In the genomic region with DNA sequence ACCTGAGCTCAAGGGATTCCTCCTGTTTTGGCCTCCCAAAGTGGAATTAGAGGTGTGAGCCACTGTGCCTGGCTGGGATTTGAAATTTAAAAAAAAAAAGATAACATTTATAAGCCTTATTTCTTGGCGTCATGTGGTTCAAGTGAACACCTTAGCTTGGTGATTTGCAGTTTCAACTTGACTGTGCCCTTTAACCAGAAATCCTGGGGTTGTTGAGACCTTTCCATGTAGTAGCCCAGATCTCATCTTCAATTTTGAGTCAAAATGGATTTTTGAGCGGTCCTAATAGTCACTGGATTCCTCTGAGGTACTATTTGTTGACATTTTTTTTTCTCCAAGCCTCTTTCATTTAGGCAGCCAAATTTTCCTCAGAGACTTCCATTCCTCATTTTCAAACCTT, we compare ENCODE assay signal across 24 cellular contexts. TPM values are rescaled to one million over a fixed set of nuclear protein-coding genes. Genes with fewer than 3 reads are reported as not detected.
DNase-seq lines count a peak whose midpoint lies in the region; ATAC-seq, FAIRE-seq and TF ChIP-seq lines count a peak whose summit lies in the region.
"Had no signal": no experiment of that assay in that cellular context is flagged by ENCODE, and none has a peak within 500 bp of the region (broad histone marks: within the 10 kb centered on the region; RNA-seq: fewer than 3 reads in every experiment).

No MANE protein-coding gene starts in this region.

- intact Hi-C loops in HepG2 (cut with micrococcal nuclease; ENCODE audit: unreplicated experiment) (no loop called here), right lobe of liver (cut with DNase I) (no loop called here), testis (cut with DNase I; ENCODE audit: low total_unique reads) (no loop called here)

- no peaks in the 10 kb centered on the region for H3K9me3 ChIP-seq in HepG2 (ENCODE audit: low read length)
- no peaks in the 10 kb centered on the region for H3K9me3 ChIP-seq in right lobe of liver
- no peaks in the 10 kb centered on the region for H3K9me3 ChIP-seq in OCI-LY3 (ENCODE audit: insufficient read depth, low read length)
- H3K9me3 ChIP-seq in neural progenitor cell (ENCODE audit: low read depth): no peaks in the 10 kb centered on the region
- H3K9me3 ChIP-seq in testis: no peaks in the 10 kb centered on the region
- H3K9me3 ChIP-seq: A549; BLaER1 treated with 17β-estradiol and CSF1 and Interleukin-3, amounts not matched to agents 10 nM and 100 nM had no signal

- H3K4me3 Mint-ChIP-seq in neural progenitor cell: no peak overlapping the region
- H3K4me3 Mint-ChIP-seq: CD4-positive, alpha-beta T cell had no signal

- H3K79me2 ChIP-seq in HepG2 (ENCODE audit: insufficient read depth, low read length) (no peaks in the 10 kb centered on the region), OCI-LY3 (ENCODE audit: low read length) (no peaks in the 10 kb centered on the region), neural progenitor cell (ENCODE audit: low read depth) (no peaks in the 10 kb centered on the region)

- TF ChIP-seq RAD21 in HepG2 (CRISPR knock-in tag; IDR thresholded peaks at IDR 0.05): no peak

- DNase-seq in HepG2 (ENCODE audit: low spot score) (no peak), right lobe of liver (no peak), neural progenitor cell (ENCODE audit: low spot score) (no peak), RCC 7860 (ENCODE audit: low spot score) (no peak), testis (no peak)
- DNase-seq: AML-193; CD4-positive, alpha-beta T cell; COR-L47; GM23248; HCEC 1CT; NCI-H1048; NCI-H1417; NCI-H2029 treated with DMSO at 0.1 percent for 48 hours; NCI-H446 treated with DMSO at 0.1 percent for 48 hours; NCI-H82; NK-92 treated with Interleukin-12 subunit alpha and Interleukin-12 subunit beta, amount 100 ng/mL, for 24 hours; SHP77 had no signal

- no TSS peak for BruUV-seq in HepG2 (replicated peaks; lab: Mats Ljungman, UMichigan)

- CTCF ChIA-PET in HepG2 (lab: Yijun Ruan, JAX; ENCODE audit: low intra/inter-chr PET ratio, low total read pairs): no interaction called here

- H3K36me3 ChIP-seq in HepG2 (replicated peaks in 1 of 2; ENCODE audit: control insufficient read depth in 1 of 2, insufficient read depth in 2 of 2, low read length in 2 of 2) (no peaks in the 10 kb centered on the region), right lobe of liver (no peaks in the 10 kb centered on the region), OCI-LY3 (replicated peaks; ENCODE audit: low read depth, low read length) (no peaks in the 10 kb centered on the region), neural progenitor cell (no peaks in the 10 kb centered on the region), testis (ENCODE audit: low read depth, missing control alignments) (no peaks in the 10 kb centered on the region)
- H3K36me3 ChIP-seq: BLaER1 treated with 17β-estradiol and CSF1 and Interleukin-3, amounts not matched to agents 10 nM and 100 nM had no signal

- H3K27ac ChIP-seq in HepG2 (ENCODE audit: extremely low read length, insufficient read depth, low read length) (no peak overlapping the region), right lobe of liver (no peak overlapping the region), OCI-LY3 (ENCODE audit: low read length) (peak overlapping the region; percentile 65), neural progenitor cell (no peak overlapping the region), testis (no peak overlapping the region)
- H3K27ac ChIP-seq: A549; BLaER1 treated with 17β-estradiol and CSF1 and Interleukin-3, amounts not matched to agents 10 nM and 100 nM; GM23248; HL-60; RWPE1 had no signal

- no peak for ATAC-seq in HepG2
- no peak for ATAC-seq in right lobe of liver
- no peak for ATAC-seq in HG03097 (IDR thresholded peaks at IDR 0.05; ENCODE audit: low FRiP score, unreplicated experiment)
- ATAC-seq: A549 had no signal

- 75% methylated on average over 2 of the region's 2 CpGs for WGBS in HepG2 (ENCODE audit: low lambda C conversion rate)
- 91% methylated on average over 2 of the region's 2 CpGs for whole genome bisulfite sequencing in right lobe of liver (ENCODE audit: insufficient coverage, low coverage, low lambda C conversion rate, missing lambda C conversion rate)
- 72 to 79% methylated on average over 2 of the region's 2 CpGs for WGBS in testis, 2 donors

- H3K27ac Mint-ChIP-seq in neural progenitor cell: no peak overlapping the region
- H3K27ac Mint-ChIP-seq: CD4-positive, alpha-beta T cell had no signal

- TF ChIP-seq POLR2A in HepG2 (IDR thresholded peaks at IDR 0.05; ENCODE audit: insufficient read depth in 1 of 2, low read depth in 2 of 2, low read length in 2 of 2): no peak
- no peak for TF ChIP-seq POLR2A in right lobe of liver (IDR thresholded peaks at IDR 0.05)
- no peak for TF ChIP-seq POLR2A in testis (IDR thresholded peaks at IDR 0.05)

- H2AFZ ChIP-seq in HepG2 (ENCODE audit: low read length) (no peak overlapping the region), OCI-LY3 (ENCODE audit: low read depth, low read length) (no peak overlapping the region), neural progenitor cell (replicated peaks) (no peak overlapping the region)
- H2AFZ ChIP-seq: GM23248 had no signal

- peaks cover 7% of the 10 kb centered on the region for H3K27me3 Mint-ChIP-seq in neural progenitor cell (ENCODE audit: insufficient read depth, low read depth)

- peaks cover 28% of the 10 kb centered on the region for H3K4me1 Mint-ChIP-seq in neural progenitor cell

- peaks cover 0 to 6% of the 10 kb centered on the region in 2 experiments; a peak in 2 of 5 replicates for H3K27me3 ChIP-seq in HepG2 (ENCODE audit: control insufficient read depth in 1 of 2, insufficient read depth in 2 of 2, low read length in 2 of 2)
- no peaks in the 10 kb centered on the region for H3K27me3 ChIP-seq in right lobe of liver
- H3K27me3 ChIP-seq in OCI-LY3 (ENCODE audit: low read depth, low read length): no peaks in the 10 kb centered on the region
- H3K27me3 ChIP-seq in neural progenitor cell: no peaks in the 10 kb centered on the region
- H3K27me3 ChIP-seq in testis: no peaks in the 10 kb centered on the region
- H3K27me3 ChIP-seq: BLaER1 treated with 17β-estradiol and CSF1 and Interleukin-3, amounts not matched to agents 10 nM and 100 nM had no signal

- FAIRE-seq in HepG2 (lab: Jason Lieb, UNC): no peak
- no peak for FAIRE-seq in RCC 7860 (lab: Jason Lieb, UNC)
- FAIRE-seq: A549, G401.6 had no signal

- in situ Hi-C loops in HepG2 (cut with HindIII; ENCODE audit: extremely low pct_ligation_motif_present, low pct_unique_long_range_greater_than_20kb): no loop called here

- POLR2A ChIA-PET in HepG2 (lab: Yijun Ruan, JAX): interaction anchor here (2.0 kb wide), 1 partner anchor 31 kb away, joined by 7 read pairs; no protein-coding TSS in a partner anchor

- no peaks in the 10 kb centered on the region for H3K9me3 Mint-ChIP-seq in neural progenitor cell
- H3K9me3 Mint-ChIP-seq: CD4-positive, alpha-beta T cell had no signal

- no peak overlapping the region for H3K9ac ChIP-seq in HepG2 (ENCODE audit: insufficient read depth, low read depth, low read length)
- peak overlapping the region; percentile 41; the same call in 1 of the 2 replicates for H3K9ac ChIP-seq in OCI-LY3 (ENCODE audit: low read length)
- H3K9ac ChIP-seq in neural progenitor cell: no peak overlapping the region
- H3K9ac ChIP-seq: BLaER1 treated with 17β-estradiol and CSF1 and Interleukin-3, amounts not matched to agents 10 nM and 100 nM; GM23248 had no signal

- no peak for TF ChIP-seq EP300 in HepG2 (IDR thresholded peaks at IDR 0.05; ENCODE audit: low read depth in 2 of 2, low read length in 2 of 2)
- TF ChIP-seq EP300 in HepG2 (CRISPR knock-in tag; IDR thresholded peaks at IDR 0.05; ENCODE audit: borderline replicate concordance): no peak

- no peaks in the 10 kb centered on the region for H3K36me3 Mint-ChIP-seq in neural progenitor cell

- peaks cover 18% of the 10 kb centered on the region for H3K4me1 ChIP-seq in HepG2 (ENCODE audit: insufficient read depth, low read length)
- no peaks in the 10 kb centered on the region for H3K4me1 ChIP-seq in right lobe of liver
- H3K4me1 ChIP-seq in OCI-LY3 (ENCODE audit: low read length): peaks cover 33% of the 10 kb centered on the region
- H3K4me1 ChIP-seq in neural progenitor cell: peaks cover 10% of the 10 kb centered on the region
- H3K4me1 ChIP-seq in testis: no peaks in the 10 kb centered on the region
- H3K4me1 ChIP-seq: A549 had no signal

- H3K4me2 ChIP-seq in HepG2 (ENCODE audit: low read depth, low read length) (peak overlapping the region; percentile 33; the same call in 1 of the 2 replicates), OCI-LY3 (ENCODE audit: low read length) (peak overlapping the region; percentile 93), neural progenitor cell (peak overlapping the region; percentile 10)
- H3K4me2 ChIP-seq: A549 had no signal

- H4K20me1 ChIP-seq in HepG2 (ENCODE audit: insufficient read depth, low read length): no peaks in the 10 kb centered on the region
- H4K20me1 ChIP-seq in OCI-LY3 (ENCODE audit: insufficient read depth, low read length): no peaks in the 10 kb centered on the region
- no peaks in the 10 kb centered on the region for H4K20me1 ChIP-seq in neural progenitor cell (ENCODE audit: low read depth)
- H4K20me1 ChIP-seq: BLaER1 treated with 17β-estradiol and CSF1 and Interleukin-3, amounts not matched to agents 10 nM and 100 nM had no signal

- H3F3A ChIP-seq in neural progenitor cell (ENCODE audit: low read depth): no peaks in the 10 kb centered on the region

- TF ChIP-seq CTCF in HepG2 (CRISPR knock-in tag; IDR thresholded peaks at IDR 0.05): no peak
- TF ChIP-seq CTCF in right lobe of liver (IDR thresholded peaks at IDR 0.05): no peak
- TF ChIP-seq CTCF in OCI-LY3 (IDR thresholded peaks at IDR 0.05; ENCODE audit: low read depth, low read length): no peak
- no peak for TF ChIP-seq CTCF in neural progenitor cell (IDR thresholded peaks at IDR 0.05)
- no peak for TF ChIP-seq CTCF in testis (IDR thresholded peaks at IDR 0.05)

- H3K4me3 ChIP-seq in HepG2 (replicated peaks in 1 of 3; ENCODE audit: insufficient read depth in 1 of 3, low read depth in 2 of 3, low read length in 3 of 3) (no peak overlapping the region), right lobe of liver (no peak overlapping the region), OCI-LY3 (ENCODE audit: low read length) (peak overlapping the region; percentile 61), neural progenitor cell (no peak overlapping the region), testis (no peak overlapping the region)
- H3K4me3 ChIP-seq: A549; BLaER1 treated with 17β-estradiol and CSF1 and Interleukin-3, amounts not matched to agents 10 nM and 100 nM; GM23248 had no signal

RNA-seq across cellular contexts. Expression of a gene that starts 29.5 kb away (rescaled TPM):
- total RNA-seq in HepG2 (2016; rRNA removed; fragmentation: Illumina TruSeq; extraction: Trizol) (15.0 and 23.5 TPM in 2 replicates), right lobe of liver (10 to 100 TPM; 15.1 to 29.5 (median 25.6) TPM), neural progenitor cell (ENCODE audit: low replicate concordance) (36.3 and 46.0 TPM in 2 replicates), testis (10 to 100 TPM; 62.5 to 76.1 TPM)
- total RNA-seq in HepG2 (2016; cell fraction: cytosol; rRNA removed; fragmentation: Illumina TruSeq; extraction: Trizol; ENCODE audit: low read depth): 95.9 and 111 TPM in 2 replicates
- total RNA-seq in HepG2 (2016; cell fraction: insoluble cytoplasmic fraction; rRNA removed; fragmentation: Illumina TruSeq; extraction: Trizol): 13.0 and 28.6 TPM in 2 replicates
- 47.9 and 51.4 TPM in 2 replicates for total RNA-seq in HepG2 (2016; cell fraction: membrane; rRNA removed; fragmentation: Illumina TruSeq; extraction: Trizol)
- 18.2 and 18.7 TPM in 2 replicates for total RNA-seq in HepG2 (2016; cell fraction: nucleus; rRNA removed; fragmentation: Illumina TruSeq; extraction: Trizol)
- polyA plus RNA-seq in HepG2 (2011; rRNA removed) (33.6 and 33.7 TPM in 2 replicates), testis (ENCODE audit: insufficient read depth, low read depth, low replicate concordance) (49.0 TPM)
- polyA plus RNA-seq in HepG2 (2011; cell fraction: cytosol; rRNA removed): 27.2 and 39.3 TPM in 2 replicates
- 25.6 and 28.0 TPM in 2 replicates for polyA plus RNA-seq in HepG2 (2011; cell fraction: nucleus; rRNA removed)
- 25.5 and 27.0 TPM in 2 replicates for polyA plus RNA-seq in HepG2 (2012)
- 12.4 and 14.7 TPM in 2 replicates for polyA plus RNA-seq in HepG2 (2016; cell fraction: cytosol; fragmentation: Illumina TruSeq; extraction: Trizol; ENCODE audit: low read depth)
- polyA plus RNA-seq in HepG2 (2016; cell fraction: insoluble cytoplasmic fraction; fragmentation: Illumina TruSeq; extraction: Trizol; ENCODE audit: low read depth): 19.7 and 26.9 TPM in 2 replicates
- polyA plus RNA-seq in HepG2 (2016; cell fraction: membrane; fragmentation: Illumina TruSeq; extraction: Trizol; ENCODE audit: low read depth): 24.1 and 30.0 TPM in 2 replicates
- polyA plus RNA-seq in HepG2 (2016; cell fraction: nucleus; fragmentation: Illumina TruSeq; extraction: Trizol; ENCODE audit: insufficient read depth, low read depth): 25.0 and 29.9 TPM in 2 replicates
- polyA minus RNA-seq in HepG2 (2011; rRNA and poly(A)+ RNA removed; ENCODE audit: low replicate concordance): 66.7 and 69.3 TPM in 2 replicates
- polyA minus RNA-seq in HepG2 (2011; cell fraction: cytosol; rRNA and poly(A)+ RNA removed): 16.3 and 20.3 TPM in 2 replicates
- 23.6 and 29.8 TPM in 2 replicates for polyA minus RNA-seq in HepG2 (2011; cell fraction: nucleus; rRNA and poly(A)+ RNA removed)

RNA-seq across cellular contexts. Expression of a gene that starts 51.5 kb away (rescaled TPM):
- total RNA-seq in HepG2 (2016; rRNA removed; fragmentation: Illumina TruSeq; extraction: Trizol) (not detected in 2 replicates), right lobe of liver (not detected), neural progenitor cell (ENCODE audit: low replicate concordance) (17.6 and 32.2 TPM in 2 replicates), testis (1 to 10 TPM in 1 of 2 donors, not detected in 1; 1.1 TPM)
- not detected in 2 replicates for total RNA-seq in HepG2 (2016; cell fraction: cytosol; rRNA removed; fragmentation: Illumina TruSeq; extraction: Trizol; ENCODE audit: low read depth)
- not detected in 2 replicates for total RNA-seq in HepG2 (2016; cell fraction: insoluble cytoplasmic fraction; rRNA removed; fragmentation: Illumina TruSeq; extraction: Trizol)
- not detected in 2 replicates for total RNA-seq in HepG2 (2016; cell fraction: membrane; rRNA removed; fragmentation: Illumina TruSeq; extraction: Trizol)
- not detected in 2 replicates for total RNA-seq in HepG2 (2016; cell fraction: nucleus; rRNA removed; fragmentation: Illumina TruSeq; extraction: Trizol)
- polyA plus RNA-seq in HepG2 (2011; rRNA removed) (0.26 TPM in 1 of 2 replicates, not detected in the other), testis (ENCODE audit: insufficient read depth, low read depth, low replicate concordance) (0.41 TPM)
- not detected in 2 replicates for polyA plus RNA-seq in HepG2 (2011; cell fraction: cytosol; rRNA removed)
- 0.37 and 0.80 TPM in 2 replicates for polyA plus RNA-seq in HepG2 (2011; cell fraction: nucleus; rRNA removed)
- polyA plus RNA-seq in HepG2 (2012): not detected in 2 replicates
- polyA plus RNA-seq in HepG2 (2016; cell fraction: cytosol; fragmentation: Illumina TruSeq; extraction: Trizol; ENCODE audit: low read depth): not detected in 2 replicates
- polyA plus RNA-seq in HepG2 (2016; cell fraction: insoluble cytoplasmic fraction; fragmentation: Illumina TruSeq; extraction: Trizol; ENCODE audit: low read depth): not detected in 2 replicates
- polyA plus RNA-seq in HepG2 (2016; cell fraction: membrane; fragmentation: Illumina TruSeq; extraction: Trizol; ENCODE audit: low read depth): not detected in 2 replicates
- not detected in 2 replicates for polyA plus RNA-seq in HepG2 (2016; cell fraction: nucleus; fragmentation: Illumina TruSeq; extraction: Trizol; ENCODE audit: insufficient read depth, low read depth)
- not detected in 2 replicates for polyA minus RNA-seq in HepG2 (2011; rRNA and poly(A)+ RNA removed; ENCODE audit: low replicate concordance)
- not detected in 2 replicates for polyA minus RNA-seq in HepG2 (2011; cell fraction: cytosol; rRNA and poly(A)+ RNA removed)
- polyA minus RNA-seq in HepG2 (2011; cell fraction: nucleus; rRNA and poly(A)+ RNA removed): not detected in 2 replicates
- total RNA-seq: CD4-positive, alpha-beta T cell; GM23248 had no signal
- polyA plus RNA-seq: GM23248 had no signal

RNA-seq across cellular contexts. Expression of a gene that starts 58.8 kb away (rescaled TPM):
- total RNA-seq in HepG2 (2016; rRNA removed; fragmentation: Illumina TruSeq; extraction: Trizol) (129 and 160 TPM in 2 replicates), right lobe of liver (10 to 100 TPM in 3 of 6 experiments, 1 to 10 TPM in 3; 4.7 to 31.8 (median 8.6) TPM), neural progenitor cell (ENCODE audit: low replicate concordance) (93.1 and 149 TPM in 2 replicates), testis (10 to 100 TPM; 38.9 to 64.5 TPM)
- total RNA-seq in HepG2 (2016; cell fraction: cytosol; rRNA removed; fragmentation: Illumina TruSeq; extraction: Trizol; ENCODE audit: low read depth): 72.9 and 79.2 TPM in 2 replicates
- total RNA-seq in HepG2 (2016; cell fraction: insoluble cytoplasmic fraction; rRNA removed; fragmentation: Illumina TruSeq; extraction: Trizol): 127 and 156 TPM in 2 replicates
- total RNA-seq in HepG2 (2016; cell fraction: membrane; rRNA removed; fragmentation: Illumina TruSeq; extraction: Trizol): 118 and 120 TPM in 2 replicates
- 40.1 and 46.2 TPM in 2 replicates for total RNA-seq in HepG2 (2016; cell fraction: nucleus; rRNA removed; fragmentation: Illumina TruSeq; extraction: Trizol)
- polyA plus RNA-seq in HepG2 (2011; rRNA removed) (47.6 and 50.8 TPM in 2 replicates), testis (ENCODE audit: insufficient read depth, low read depth, low replicate concordance) (40.9 TPM)
- 77.2 and 99.2 TPM in 2 replicates for polyA plus RNA-seq in HepG2 (2011; cell fraction: cytosol; rRNA removed)
- 35.2 and 42.2 TPM in 2 replicates for polyA plus RNA-seq in HepG2 (2011; cell fraction: nucleus; rRNA removed)
- polyA plus RNA-seq in HepG2 (2012): 50.7 and 56.1 TPM in 2 replicates
- 74.7 and 76.8 TPM in 2 replicates for polyA plus RNA-seq in HepG2 (2016; cell fraction: cytosol; fragmentation: Illumina TruSeq; extraction: Trizol; ENCODE audit: low read depth)
- polyA plus RNA-seq in HepG2 (2016; cell fraction: insoluble cytoplasmic fraction; fragmentation: Illumina TruSeq; extraction: Trizol; ENCODE audit: low read depth): 123 and 134 TPM in 2 replicates
- 94.9 and 101 TPM in 2 replicates for polyA plus RNA-seq in HepG2 (2016; cell fraction: membrane; fragmentation: Illumina TruSeq; extraction: Trizol; ENCODE audit: low read depth)
- polyA plus RNA-seq in HepG2 (2016; cell fraction: nucleus; fragmentation: Illumina TruSeq; extraction: Trizol; ENCODE audit: insufficient read depth, low read depth): 69.1 and 70.7 TPM in 2 replicates
- 57.7 and 87.9 TPM in 2 replicates for polyA minus RNA-seq in HepG2 (2011; rRNA and poly(A)+ RNA removed; ENCODE audit: low replicate concordance)
- polyA minus RNA-seq in HepG2 (2011; cell fraction: cytosol; rRNA and poly(A)+ RNA removed): 11.6 and 28.0 TPM in 2 replicates
- polyA minus RNA-seq in HepG2 (2011; cell fraction: nucleus; rRNA and poly(A)+ RNA removed): 4.2 and 7.6 TPM in 2 replicates

Comparison
In these comparisons a context has a peak if more than half of its experiments do, and no peak if none do; other contexts are left out.
1. H3K4me2 ChIP-seq: peak in every context shown above with its lines; median percentile 93 in OCI-LY3; 33 in HepG2; 10 in neural progenitor cell.